Comparison of ENCODE assay signal across 26 cellular contexts in the genomic region with DNA sequence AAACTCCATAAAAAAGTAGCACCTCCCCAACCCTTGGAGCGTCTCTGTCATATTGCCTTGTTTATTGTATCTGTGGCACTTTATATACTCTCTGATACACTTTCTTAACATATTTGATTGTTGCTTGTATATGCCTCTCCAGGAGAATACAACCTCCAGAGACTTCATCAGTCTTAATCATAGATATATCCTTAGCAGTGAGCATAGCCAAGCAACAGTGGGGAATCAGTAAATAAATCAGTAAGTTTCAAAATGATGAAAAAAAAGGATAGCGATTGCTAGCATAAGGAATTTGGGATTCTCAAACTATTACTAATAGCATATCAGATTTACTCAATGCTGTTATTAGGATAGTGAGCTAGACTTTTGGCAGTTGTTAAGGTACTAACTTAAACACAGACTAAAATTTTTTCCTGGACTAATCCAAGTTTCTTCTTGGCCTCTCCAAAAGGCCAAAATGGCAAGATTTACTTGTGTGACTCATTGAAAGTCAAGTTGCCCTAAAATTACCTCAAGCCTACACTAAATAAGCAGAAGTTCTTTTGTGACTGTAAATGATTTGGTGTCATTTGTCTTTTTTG.
"Had no signal": no experiment of that assay in that cellular context is flagged by ENCODE, and none has a peak within 500 bp of the region (broad histone marks: within the 10 kb centered on the region; RNA-seq: fewer than 3 reads in every experiment).

No MANE protein-coding gene starts in this region.

- FAIRE-seq: kidney, TTC549, urothelium cell line had no signal

- ATAC-seq: activated CD8-positive, alpha-beta T cell treated with anti-CD3 and anti-CD28 coated beads, Interleukin-2, amount 10 ng/mL, durations not matched to agents 7 days and 5 days; activated naive CD4-positive, alpha-beta T cell treated with anti-CD3 and anti-CD28 coated beads, Interleukin-2, amount 50 U/mL, for 72 hours; foreskin keratinocyte; left lobe of liver; lower lobe of right lung; mucosa of descending colon had no signal

- H3K27ac ChIP-seq: brain microvascular endothelial cell, foreskin keratinocyte, lower lobe of right lung, sigmoid colon, spleen, WERI-Rb-1 had no signal

- DNase-seq: activated CD4-positive, alpha-beta T cell treated with anti-CD3 and anti-CD28 coated beads, Interleukin-2, amount 50 U/mL, for 1 hour; activated CD4-positive, CD25-positive, alpha-beta regulatory T cell treated with anti-CD3 and anti-CD28 coated beads, Interleukin-2, amount 50 U/mL, for 72 hours; activated CD8-positive, alpha-beta T cell treated with anti-CD3 and anti-CD28 coated beads, Interleukin-2, amount 10 ng/mL, durations not matched to agents 7 days and 5 days; activated T-cell treated with anti-CD3 and anti-CD28 coated beads, Interleukin-2, amount 50 U/mL, for 1 hour; aorta; brain microvascular endothelial cell; caudate nucleus; effector memory CD4-positive, alpha-beta T cell; foreskin keratinocyte; kidney; lower lobe of right lung; mesendoderm; mucosa of descending colon; nucleus accumbens; retina; sigmoid colon; spleen; stimulated activated CD4-positive, alpha-beta T cell treated with anti-CD3 and anti-CD28 coated beads, Interleukin-4, amount 100 ng/mL, for 24 hours; stimulated activated naive CD8-positive, alpha-beta T cell treated with anti-CD3 and anti-CD28 coated beads, Interleukin-15, amount 100 ng/mL, for 72 hours; T-helper 1 cell; transverse colon; WERI-Rb-1 had no signal

- H3K4me1 Mint-ChIP-seq: stimulated activated naive CD8-positive, alpha-beta T cell treated with anti-CD3 and anti-CD28 coated beads, Interleukin-15, amount 100 ng/mL, for 72 hours had no signal

- H3K36me3 ChIP-seq: brain microvascular endothelial cell, lower lobe of right lung, sigmoid colon, transverse colon, WERI-Rb-1 had no signal

- H3K9me3 ChIP-seq: lower lobe of right lung, mucosa of descending colon, sigmoid colon, spleen, transverse colon had no signal

- H3K27me3 Mint-ChIP-seq: stimulated activated naive CD8-positive, alpha-beta T cell treated with anti-CD3 and anti-CD28 coated beads, Interleukin-15, amount 100 ng/mL, for 72 hours had no signal

- H3K27me3 ChIP-seq: brain microvascular endothelial cell, foreskin keratinocyte, sigmoid colon, spleen, transverse colon had no signal

- H3K4me3 ChIP-seq: lower lobe of right lung, mucosa of descending colon, sigmoid colon, spleen, transverse colon had no signal

- H3K9me3 Mint-ChIP-seq: activated naive CD4-positive, alpha-beta T cell treated with anti-CD3 and anti-CD28 coated beads, Interleukin-2, amount 50 U/mL, for 72 hours; stimulated activated naive CD8-positive, alpha-beta T cell treated with anti-CD3 and anti-CD28 coated beads, Interleukin-15, amount 100 ng/mL, for 72 hours had no signal

- H3K36me3 Mint-ChIP-seq: activated naive CD4-positive, alpha-beta T cell treated with anti-CD3 and anti-CD28 coated beads, Interleukin-2, amount 50 U/mL, for 72 hours had no signal

- H3K4me1 ChIP-seq: sigmoid colon had no signal

- H3K27ac Mint-ChIP-seq: activated CD8-positive, alpha-beta T cell treated with anti-CD3 and anti-CD28 coated beads, Interleukin-2, amount 10 ng/mL, durations not matched to agents 7 days and 5 days; activated naive CD4-positive, alpha-beta T cell treated with anti-CD3 and anti-CD28 coated beads, Interleukin-2, amount 50 U/mL, for 72 hours; stimulated activated naive CD8-positive, alpha-beta T cell treated with anti-CD3 and anti-CD28 coated beads, Interleukin-15, amount 100 ng/mL, for 72 hours had no signal

- H3K4me3 Mint-ChIP-seq: activated CD8-positive, alpha-beta T cell treated with anti-CD3 and anti-CD28 coated beads, Interleukin-2, amount 10 ng/mL, durations not matched to agents 7 days and 5 days; stimulated activated naive CD8-positive, alpha-beta T cell treated with anti-CD3 and anti-CD28 coated beads, Interleukin-15, amount 100 ng/mL, for 72 hours had no signal
